In genomic region chr4:184544711-184545409, GRCh38 we compare ENCODE assay signal across 27 cellular contexts.
DNase-seq lines count a peak whose midpoint lies in the region; FAIRE-seq and TF ChIP-seq lines count a peak whose summit lies in the region.
"Had no signal": no experiment of that assay in that cellular context is flagged by ENCODE, and none has a peak within 500 bp of the region (broad histone marks: within the 10 kb centered on the region; RNA-seq: fewer than 3 reads in every experiment).

No MANE protein-coding gene starts in this region.

- no peaks in the 10 kb centered on the region for H3K27me3 Mint-ChIP-seq in osteocyte (ENCODE audit: unreplicated experiment)
- H3K27me3 Mint-ChIP-seq: CD4-positive, alpha-beta T cell; stimulated activated naive CD8-positive, alpha-beta T cell treated with anti-CD3 and anti-CD28 coated beads, Interleukin-15, amount 100 ng/mL, for 72 hours had no signal

- TF ChIP-seq CTCF in osteocyte (IDR thresholded peaks at IDR 0.05), result no peak

- peaks cover 15% of the 10 kb centered on the region for H3K4me1 Mint-ChIP-seq in osteocyte (ENCODE audit: unreplicated experiment)
- H3K4me1 Mint-ChIP-seq: brain had no signal

- no peaks in the 10 kb centered on the region for H3K9me3 Mint-ChIP-seq in osteocyte (ENCODE audit: unreplicated experiment)
- H3K9me3 Mint-ChIP-seq: CD4-positive, alpha-beta T cell; HFFc6; stimulated activated naive CD8-positive, alpha-beta T cell treated with anti-CD3 and anti-CD28 coated beads, Interleukin-15, amount 100 ng/mL, for 72 hours had no signal

- H3K4me3 Mint-ChIP-seq in osteocyte (ENCODE audit: unreplicated experiment), result no peak overlapping the region
- H3K4me3 Mint-ChIP-seq: brain; CD4-positive, alpha-beta T cell; HFFc6; stimulated activated naive CD8-positive, alpha-beta T cell treated with anti-CD3 and anti-CD28 coated beads, Interleukin-15, amount 100 ng/mL, for 72 hours had no signal

- in situ Hi-C loops in ACHN (cut with HindIII; ENCODE audit: low pct_ligation_motif_present, low pct_unique_long_range_greater_than_20kb, low sequenced_read_pairs), result no loop called here

- H3K27ac Mint-ChIP-seq in osteocyte (ENCODE audit: unreplicated experiment), result no peak overlapping the region
- H3K27ac Mint-ChIP-seq: brain; CD4-positive, alpha-beta T cell; HFFc6; stimulated activated naive CD8-positive, alpha-beta T cell treated with anti-CD3 and anti-CD28 coated beads, Interleukin-15, amount 100 ng/mL, for 72 hours had no signal

- DNase-seq in GM12891 (ENCODE audit: insufficient read length, low spot score) (no peak), HT-29 (ENCODE audit: low spot score) (peak; percentile 3), RPMI7951 (ENCODE audit: low read depth) (peak; percentile 39), erythroblast (lab: John Stamatoyannopoulos, UW) (peak; percentile 46 to 47), osteocyte (ENCODE audit: extremely low spot score, unreplicated experiment) (no peak), NCI-H1105 (lab: John Stamatoyannopoulos, UW) (no peak), COR-L47 (lab: John Stamatoyannopoulos, UW) (no peak), ACHN (no peak)
- DNase-seq: activated CD4-positive, alpha-beta T cell treated with anti-CD3 and anti-CD28 coated beads, Interleukin-2, amount 50 U/mL, for 48 hours; activated CD4-positive, CD25-positive, alpha-beta regulatory T cell; activated naive CD4-positive, alpha-beta T cell treated with Interleukin-2 at 50 U/mL for 16 hours; adrenal gland; CD4-positive, alpha-beta T cell; effector CD8-positive, alpha-beta T cell; foreskin melanocyte; HFFc6; NCI-H1105 treated with DMSO at 0.1 percent for 48 hours; NCI-H2029 treated with DMSO at 0.1 percent for 48 hours; NCI-H2227 treated with DMSO at 0.1 percent for 48 hours; NCI-H526 treated with DMSO at 0.1 percent for 48 hours; pancreas; Right ventricle myocardium superior; small intestine; stimulated activated CD4-positive, alpha-beta T cell treated with anti-CD3 and anti-CD28 coated beads, Interleukin-1b, Interleukin-23, amount 100 ng/mL, for 48 hours; stimulated activated CD8-positive, alpha-beta memory T cell treated with anti-CD3 and anti-CD28 coated beads, Interleukin-4, amount 100 ng/mL, for 48 hours; stimulated activated naive CD8-positive, alpha-beta T cell treated with anti-CD3 and anti-CD28 coated beads, Interleukin-15, amount 100 ng/mL, for 72 hours had no signal

- TF ChIP-seq POLR2A in GM12891 (IDR thresholded peaks at IDR 0.05; ENCODE audit: low read depth, low read length) (no peak), erythroblast (IDR thresholded peaks at IDR 0.05; ENCODE audit: low read length) (no peak)

- no peaks in the 10 kb centered on the region for H3K36me3 Mint-ChIP-seq in osteocyte (ENCODE audit: unreplicated experiment)
- H3K36me3 Mint-ChIP-seq: brain had no signal

- peak; percentile 63 for FAIRE-seq in GM12891 (lab: Jason Lieb, UNC)
- FAIRE-seq: pancreas, small intestine had no signal

TF ChIP-seq in GM12891, 5 proteins besides CTCF, POLR2A, EP300 and RAD21:
- TF ChIP-seq PAX5 (IDR thresholded peaks at IDR 0.05; ENCODE audit: insufficient read depth, low read length, severe bottlenecking) (no peak), POU2F2 (IDR thresholded peaks at IDR 0.05; ENCODE audit: low read depth, low read length) (no peak), POLR2AphosphoS5 (IDR thresholded peaks at IDR 0.05; ENCODE audit: low read depth, low read length) (no peak), TAF1 (IDR thresholded peaks at IDR 0.05; ENCODE audit: low read depth, low read length) (no peak), SPI1 (IDR thresholded peaks at IDR 0.05; ENCODE audit: low read depth, low read length) (no peak)

Comparison
In these comparisons a context has a peak if more than half of its experiments do, and no peak if none do; other contexts are left out.
1. DNase-seq: peak in HT-29 (single experiment), RPMI7951 (single experiment) and erythroblast (2 of 2); none in GM12891 (single experiment), osteocyte (single experiment), NCI-H1105 (single experiment), COR-L47 (single experiment) and ACHN (single experiment).